Comparison of ENCODE assay signal across 7 cellular contexts in the genomic region with DNA sequence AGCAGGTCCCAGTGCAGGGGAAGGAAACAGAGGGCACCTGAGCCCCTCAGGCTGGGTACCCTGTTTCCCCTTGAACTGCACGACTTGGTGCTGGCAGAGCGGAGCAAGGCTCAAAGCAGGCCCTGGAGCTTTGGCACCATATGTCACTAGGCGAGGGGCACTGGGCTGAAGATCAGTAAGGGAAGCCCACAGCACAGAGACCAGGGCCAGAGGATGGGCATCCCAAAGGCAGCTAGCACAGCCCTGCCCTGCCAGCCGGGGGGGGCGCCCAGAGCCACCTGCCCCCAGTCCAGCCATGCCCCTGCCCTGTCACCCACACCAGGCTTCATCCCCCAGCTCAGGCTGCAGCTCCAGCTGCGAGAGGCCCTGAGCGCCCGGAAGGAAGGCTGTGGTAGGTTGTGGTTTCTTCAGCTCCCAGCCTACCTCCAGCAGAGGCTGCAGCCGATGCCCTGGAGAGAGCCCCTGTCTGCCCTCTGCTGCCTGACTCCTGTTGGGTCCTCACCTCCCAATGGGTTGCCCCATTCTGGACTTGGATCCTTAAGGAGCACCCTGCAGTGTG. TPM values are rescaled to one million over a fixed set of nuclear protein-coding genes. Genes with fewer than 3 reads are reported as not detected.
DNase-seq lines count a peak whose midpoint lies in the region; ATAC-seq and TF ChIP-seq lines count a peak whose summit lies in the region.

No MANE protein-coding gene starts in this region.

- no peak overlapping the region for H3K4me3 Mint-ChIP-seq in dendritic cell treated with granulocyte-macrophage colony-stimulating factor and Interleukin-4, amounts not matched to agents 40 ng/mL and 50 ng/mL, for 4 days

- peak overlapping the region; percentile 51 for H3K4me2 ChIP-seq in smooth muscle cell

- no peaks in the 10 kb centered on the region for H3K36me3 ChIP-seq in SJSA1
- no peaks in the 10 kb centered on the region for H3K36me3 ChIP-seq in smooth muscle cell (ENCODE audit: low read depth)

- no peaks in the 10 kb centered on the region for H3F3A ChIP-seq in smooth muscle cell (ENCODE audit: low read depth)

- intact Hi-C loops in dendritic cell treated with granulocyte-macrophage colony-stimulating factor and Interleukin-4, amounts not matched to agents 40 ng/mL and 50 ng/mL, for 4 days (cut with micrococcal nuclease) = no loop called here

- no peaks in the 10 kb centered on the region for H3K27me3 ChIP-seq in SJSA1 (replicated peaks)
- H3K27me3 ChIP-seq in smooth muscle cell (ENCODE audit: low read depth) = no peaks in the 10 kb centered on the region

- peaks cover 50% of the 10 kb centered on the region for H3K4me1 Mint-ChIP-seq in dendritic cell treated with granulocyte-macrophage colony-stimulating factor and Interleukin-4, amounts not matched to agents 40 ng/mL and 50 ng/mL, for 4 days (ENCODE audit: low read depth)

- DNase-seq in SJSA1 (ENCODE audit: low read depth in 1 of 2, low spot score in 2 of 2) (peak; percentile 62 to 72), smooth muscle cell (lab: John Stamatoyannopoulos, UW; ENCODE audit: unreplicated experiment) (no peak), NCI-H345 treated with DMSO at 0.1 percent for 48 hours (lab: John Stamatoyannopoulos, UW; ENCODE audit: unreplicated experiment) (no peak), coronary artery (ENCODE audit: low spot score) (no peak)

- WGBS in smooth muscle cell (ENCODE audit: low lambda C conversion rate) = 66% methylated on average over 9 of the region's 9 CpGs

- H3K4me1 ChIP-seq in SJSA1 (replicated peaks) = peaks cover 57% of the 10 kb centered on the region
- H3K4me1 ChIP-seq in smooth muscle cell (ENCODE audit: low read depth) = peaks cover 60% of the 10 kb centered on the region

- no peak overlapping the region for H3K4me3 ChIP-seq in SJSA1
- H3K4me3 ChIP-seq in smooth muscle cell = no peak overlapping the region
- no peak overlapping the region for H3K4me3 ChIP-seq in coronary artery

- TF ChIP-seq CTCF in smooth muscle cell (IDR thresholded peaks at IDR 0.05; ENCODE audit: borderline replicate concordance, insufficient read depth, poor library complexity, severe bottlenecking) (no peak), coronary artery (IDR thresholded peaks at IDR 0.05) (no peak)

- ATAC-seq in GM18498 (IDR thresholded peaks at IDR 0.05; ENCODE audit: unreplicated experiment) (peak; percentile 79), HG02678 (IDR thresholded peaks at IDR 0.05; ENCODE audit: unreplicated experiment) (peak; percentile 77)

- H2AFZ ChIP-seq in smooth muscle cell (ENCODE audit: low read depth) = no peak overlapping the region

- H4K20me1 ChIP-seq in smooth muscle cell (ENCODE audit: low read depth) = no peaks in the 10 kb centered on the region

- H3K36me3 Mint-ChIP-seq in dendritic cell treated with granulocyte-macrophage colony-stimulating factor and Interleukin-4, amounts not matched to agents 40 ng/mL and 50 ng/mL, for 4 days (ENCODE audit: low read depth) = peaks cover 14% of the 10 kb centered on the region

- H3K79me2 ChIP-seq in smooth muscle cell (ENCODE audit: low read depth) = peaks cover 9% of the 10 kb centered on the region

- H3K9me3 ChIP-seq in SJSA1 (replicated peaks) = no peaks in the 10 kb centered on the region
- no peaks in the 10 kb centered on the region for H3K9me3 ChIP-seq in smooth muscle cell (replicated peaks; ENCODE audit: low read depth)

- H3K27ac ChIP-seq in SJSA1 (no peak overlapping the region), smooth muscle cell (ENCODE audit: low read depth) (peak overlapping the region; percentile 42), coronary artery (peak overlapping the region in 1 of 2 donors; percentile 35)

- H3K9me3 Mint-ChIP-seq in dendritic cell treated with granulocyte-macrophage colony-stimulating factor and Interleukin-4, amounts not matched to agents 40 ng/mL and 50 ng/mL, for 4 days = no peaks in the 10 kb centered on the region

- H3K27ac Mint-ChIP-seq in dendritic cell treated with granulocyte-macrophage colony-stimulating factor and Interleukin-4, amounts not matched to agents 40 ng/mL and 50 ng/mL, for 4 days = peak overlapping the region; percentile 76

- peaks cover 2% of the 10 kb centered on the region for H3K27me3 Mint-ChIP-seq in dendritic cell treated with granulocyte-macrophage colony-stimulating factor and Interleukin-4, amounts not matched to agents 40 ng/mL and 50 ng/mL, for 4 days

- no peak overlapping the region for H3K9ac ChIP-seq in smooth muscle cell (ENCODE audit: low read depth)

RNA-seq across cellular contexts. Expression of gene NHERF1, which starts 10.9 kb away (rescaled TPM):
- 41.6 and 62.1 TPM in 2 replicates for total RNA-seq in SJSA1 (2014; rRNA removed; shearing (Covaris generic))
- 12.4 and 23.2 TPM in 2 replicates for total RNA-seq in smooth muscle cell
- 31.9 and 38.8 TPM in 2 replicates for polyA plus RNA-seq in smooth muscle cell

RNA-seq across cellular contexts. Expression of gene NAT9, which starts 16.8 kb away (rescaled TPM):
- 32.9 and 61.3 TPM in 2 replicates for total RNA-seq in SJSA1 (2014; rRNA removed; shearing (Covaris generic))
- 21.4 and 23.5 TPM in 2 replicates for total RNA-seq in smooth muscle cell
- polyA plus RNA-seq in smooth muscle cell = 42.5 and 48.3 TPM in 2 replicates

RNA-seq across cellular contexts. Expression of gene RAB37, which starts 22.3 kb away (rescaled TPM):
- 1.6 and 3.0 TPM in 2 replicates for total RNA-seq in SJSA1 (2014; rRNA removed; shearing (Covaris generic))
- not detected in 2 replicates for total RNA-seq in smooth muscle cell
- 0.16 TPM in 1 of 2 replicates, not detected in the other for polyA plus RNA-seq in smooth muscle cell

RNA-seq across cellular contexts. Expression of gene CD300LF, which starts 46.6 kb away (rescaled TPM):
- not detected in 2 replicates for total RNA-seq in SJSA1 (2014; rRNA removed; shearing (Covaris generic))
- total RNA-seq in smooth muscle cell = not detected in 2 replicates
- not detected in 2 replicates for polyA plus RNA-seq in smooth muscle cell

Comparison
In these comparisons a context has a peak if more than half of its experiments do, and no peak if none do; other contexts are left out.
1. DNase-seq: peak in SJSA1 (2 of 2); none in smooth muscle cell (single experiment), NCI-H345 treated with DMSO at 0.1 percent for 48 hours (single experiment) and coronary artery (single experiment).